Comparison of ENCODE assay signal across 1 cellular context in genomic region chr17:57373071-57373470, GRCh38.
TF ChIP-seq lines count a peak whose summit lies in the region.

No MANE protein-coding gene starts in this region.

TF ChIP-seq in HepG2, 621 proteins besides CTCF, POLR2A, EP300 and RAD21 (continued from another document and continues in another):
- TF ChIP-seq ATF2 (CRISPR knock-in tag; IDR thresholded peaks at IDR 0.05) (peak; percentile 68), CHD4 (IDR thresholded peaks at IDR 0.05; ENCODE audit: borderline replicate concordance, low read length) (peak; percentile 44; the same call in 1 of the 2 replicates), ZMYM4 (CRISPR knock-in tag; IDR thresholded peaks at IDR 0.05) (peak; percentile 68; the same call in 1 of the 2 replicates), KDM1A (CRISPR knock-in tag; IDR thresholded peaks at IDR 0.05) (peak; percentile 98; the same call in 1 of the 2 replicates), DNMT3B (CRISPR knock-in tag; conservative IDR thresholded peaks at IDR 0.05) (0 out of 2 replicates have a peak, but pooled peaks have one; percentile 61), ZBTB42 (CRISPR knock-in tag; IDR thresholded peaks at IDR 0.05) (no peak), ZNF468 (CRISPR knock-in tag; IDR thresholded peaks at IDR 0.05) (no peak), TRIM24 (CRISPR knock-in tag; IDR thresholded peaks at IDR 0.05) (no peak), ARID4A (CRISPR knock-in tag; IDR thresholded peaks at IDR 0.05; ENCODE audit: borderline replicate concordance) (peak; percentile 50; the same call in 1 of the 2 replicates), ZNF34 (CRISPR knock-in tag; IDR thresholded peaks at IDR 0.05; ENCODE audit: borderline replicate concordance) (peak; percentile 53; the same call in 1 of the 2 replicates), AGO2 (optimal IDR thresholded peaks at IDR 0.05; ENCODE audit: low read depth, low read length) (no peak), PHF21A (CRISPR knock-in tag; IDR thresholded peaks at IDR 0.05) (peak; percentile 30; the same call in 1 of the 2 replicates), HDAC1 (CRISPR knock-in tag; IDR thresholded peaks at IDR 0.05) (peak; percentile 55), SALL1 (CRISPR knock-in tag; IDR thresholded peaks at IDR 0.05) (no peak; the same call in 1 of the 2 replicates), ONECUT2 (CRISPR knock-in tag; IDR thresholded peaks at IDR 0.05) (peak; percentile 32; the same call in 1 of the 2 replicates), ZNF503 (CRISPR knock-in tag; IDR thresholded peaks at IDR 0.05) (0 out of 2 replicates have a peak, but pooled peaks have one; percentile 25), ARNT2 (CRISPR knock-in tag; IDR thresholded peaks at IDR 0.05; ENCODE audit: low read depth) (no peak), ISL2 (CRISPR knock-in tag; IDR thresholded peaks at IDR 0.05) (no peak), ZNF577 (CRISPR knock-in tag; IDR thresholded peaks at IDR 0.05; ENCODE audit: borderline replicate concordance, low read depth) (no peak), MIXL1 (CRISPR knock-in tag; IDR thresholded peaks at IDR 0.05) (peak; percentile 56; the same call in 1 of the 2 replicates), ZNF609 (CRISPR knock-in tag; IDR thresholded peaks at IDR 0.05; ENCODE audit: borderline replicate concordance) (peak; percentile 42; the same call in 1 of the 2 replicates), ZNF207 (IDR thresholded peaks at IDR 0.05; ENCODE audit: borderline replicate concordance) (no peak), ZNF124 (CRISPR knock-in tag; IDR thresholded peaks at IDR 0.05) (no peak), HMGA1 (CRISPR knock-in tag; conservative IDR thresholded peaks at IDR 0.05) (no peak), SOX6 (IDR thresholded peaks at IDR 0.05) (no peak), SOX6 (CRISPR knock-in tag; IDR thresholded peaks at IDR 0.05) (peak; percentile 80), FOXP1 (IDR thresholded peaks at IDR 0.05) (no peak), FOXP1 (CRISPR knock-in tag; IDR thresholded peaks at IDR 0.05) (peak; percentile 63; the same call in 1 of the 2 replicates), CEBPB (IDR thresholded peaks at IDR 0.05; ENCODE audit: borderline replicate concordance, low read depth, low read length) (peak; percentile 55; the same call in 1 of the 2 replicates), CREM (IDR thresholded peaks at IDR 0.05) (peak; percentile 48; the same call in 1 of the 2 replicates), CREM (CRISPR knock-in tag; IDR thresholded peaks at IDR 0.05) (no peak), CENPT (CRISPR knock-in tag; IDR thresholded peaks at IDR 0.05; ENCODE audit: low read depth) (no peak), ZMYM2 (CRISPR knock-in tag; IDR thresholded peaks at IDR 0.05) (peak; percentile 83), BCL6 (CRISPR knock-in tag; IDR thresholded peaks at IDR 0.05) (peak; percentile 20; the same call in 1 of the 2 replicates), GATAD2A (CRISPR knock-in tag; IDR thresholded peaks at IDR 0.05) (peak; percentile 47), PHF8 (CRISPR knock-in tag; IDR thresholded peaks at IDR 0.05) (no peak)
- TF ChIP-seq, protein P1, sequence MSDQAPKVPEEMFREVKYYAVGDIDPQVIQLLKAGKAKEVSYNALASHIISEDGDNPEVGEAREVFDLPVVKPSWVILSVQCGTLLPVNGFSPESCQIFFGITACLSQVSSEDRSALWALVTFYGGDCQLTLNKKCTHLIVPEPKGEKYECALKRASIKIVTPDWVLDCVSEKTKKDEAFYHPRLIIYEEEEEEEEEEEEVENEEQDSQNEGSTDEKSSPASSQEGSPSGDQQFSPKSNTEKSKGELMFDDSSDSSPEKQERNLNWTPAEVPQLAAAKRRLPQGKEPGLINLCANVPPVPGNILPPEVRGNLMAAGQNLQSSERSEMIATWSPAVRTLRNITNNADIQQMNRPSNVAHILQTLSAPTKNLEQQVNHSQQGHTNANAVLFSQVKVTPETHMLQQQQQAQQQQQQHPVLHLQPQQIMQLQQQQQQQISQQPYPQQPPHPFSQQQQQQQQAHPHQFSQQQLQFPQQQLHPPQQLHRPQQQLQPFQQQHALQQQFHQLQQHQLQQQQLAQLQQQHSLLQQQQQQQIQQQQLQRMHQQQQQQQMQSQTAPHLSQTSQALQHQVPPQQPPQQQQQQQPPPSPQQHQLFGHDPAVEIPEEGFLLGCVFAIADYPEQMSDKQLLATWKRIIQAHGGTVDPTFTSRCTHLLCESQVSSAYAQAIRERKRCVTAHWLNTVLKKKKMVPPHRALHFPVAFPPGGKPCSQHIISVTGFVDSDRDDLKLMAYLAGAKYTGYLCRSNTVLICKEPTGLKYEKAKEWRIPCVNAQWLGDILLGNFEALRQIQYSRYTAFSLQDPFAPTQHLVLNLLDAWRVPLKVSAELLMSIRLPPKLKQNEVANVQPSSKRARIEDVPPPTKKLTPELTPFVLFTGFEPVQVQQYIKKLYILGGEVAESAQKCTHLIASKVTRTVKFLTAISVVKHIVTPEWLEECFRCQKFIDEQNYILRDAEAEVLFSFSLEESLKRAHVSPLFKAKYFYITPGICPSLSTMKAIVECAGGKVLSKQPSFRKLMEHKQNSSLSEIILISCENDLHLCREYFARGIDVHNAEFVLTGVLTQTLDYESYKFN (CRISPR knock-in tag; conservative IDR thresholded peaks at IDR 0.05) = peak; percentile 55
- TF ChIP-seq, protein P2, sequence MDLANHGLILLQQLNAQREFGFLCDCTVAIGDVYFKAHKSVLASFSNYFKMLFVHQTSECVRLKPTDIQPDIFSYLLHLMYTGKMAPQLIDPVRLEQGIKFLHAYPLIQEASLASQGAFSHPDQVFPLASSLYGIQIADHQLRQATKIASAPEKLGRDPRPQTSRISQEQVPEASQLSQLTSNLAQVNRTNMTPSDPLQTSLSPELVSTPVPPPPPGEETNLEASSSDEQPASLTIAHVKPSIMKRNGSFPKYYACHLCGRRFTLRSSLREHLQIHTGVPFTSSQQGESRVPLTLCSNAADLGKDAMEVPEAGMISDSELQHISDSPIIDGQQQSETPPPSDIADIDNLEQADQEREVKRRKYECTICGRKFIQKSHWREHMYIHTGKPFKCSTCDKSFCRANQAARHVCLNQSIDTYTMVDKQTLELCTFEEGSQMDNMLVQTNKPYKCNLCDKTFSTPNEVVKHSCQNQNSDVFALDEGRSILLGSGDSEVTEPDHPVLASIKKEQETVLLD (CRISPR knock-in tag; IDR thresholded peaks at IDR 0.05; ENCODE audit: low read depth) = no peak
- TF ChIP-seq, protein P3, sequence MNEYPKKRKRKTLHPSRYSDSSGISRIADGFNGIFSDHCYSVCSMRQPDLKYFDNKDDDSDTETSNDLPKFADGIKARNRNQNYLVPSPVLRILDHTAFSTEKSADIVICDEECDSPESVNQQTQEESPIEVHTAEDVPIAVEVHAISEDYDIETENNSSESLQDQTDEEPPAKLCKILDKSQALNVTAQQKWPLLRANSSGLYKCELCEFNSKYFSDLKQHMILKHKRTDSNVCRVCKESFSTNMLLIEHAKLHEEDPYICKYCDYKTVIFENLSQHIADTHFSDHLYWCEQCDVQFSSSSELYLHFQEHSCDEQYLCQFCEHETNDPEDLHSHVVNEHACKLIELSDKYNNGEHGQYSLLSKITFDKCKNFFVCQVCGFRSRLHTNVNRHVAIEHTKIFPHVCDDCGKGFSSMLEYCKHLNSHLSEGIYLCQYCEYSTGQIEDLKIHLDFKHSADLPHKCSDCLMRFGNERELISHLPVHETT (CRISPR knock-in tag; conservative IDR thresholded peaks at IDR 0.05) = peak; percentile 32; the same call in 1 of the 2 replicates
- TF ChIP-seq, protein P4, sequence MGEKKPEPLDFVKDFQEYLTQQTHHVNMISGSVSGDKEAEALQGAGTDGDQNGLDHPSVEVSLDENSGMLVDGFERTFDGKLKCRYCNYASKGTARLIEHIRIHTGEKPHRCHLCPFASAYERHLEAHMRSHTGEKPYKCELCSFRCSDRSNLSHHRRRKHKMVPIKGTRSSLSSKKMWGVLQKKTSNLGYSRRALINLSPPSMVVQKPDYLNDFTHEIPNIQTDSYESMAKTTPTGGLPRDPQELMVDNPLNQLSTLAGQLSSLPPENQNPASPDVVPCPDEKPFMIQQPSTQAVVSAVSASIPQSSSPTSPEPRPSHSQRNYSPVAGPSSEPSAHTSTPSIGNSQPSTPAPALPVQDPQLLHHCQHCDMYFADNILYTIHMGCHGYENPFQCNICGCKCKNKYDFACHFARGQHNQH (CRISPR knock-in tag; IDR thresholded peaks at IDR 0.05) = no peak
